ENCODE assay signal across 1 cellular context in the genomic region with DNA sequence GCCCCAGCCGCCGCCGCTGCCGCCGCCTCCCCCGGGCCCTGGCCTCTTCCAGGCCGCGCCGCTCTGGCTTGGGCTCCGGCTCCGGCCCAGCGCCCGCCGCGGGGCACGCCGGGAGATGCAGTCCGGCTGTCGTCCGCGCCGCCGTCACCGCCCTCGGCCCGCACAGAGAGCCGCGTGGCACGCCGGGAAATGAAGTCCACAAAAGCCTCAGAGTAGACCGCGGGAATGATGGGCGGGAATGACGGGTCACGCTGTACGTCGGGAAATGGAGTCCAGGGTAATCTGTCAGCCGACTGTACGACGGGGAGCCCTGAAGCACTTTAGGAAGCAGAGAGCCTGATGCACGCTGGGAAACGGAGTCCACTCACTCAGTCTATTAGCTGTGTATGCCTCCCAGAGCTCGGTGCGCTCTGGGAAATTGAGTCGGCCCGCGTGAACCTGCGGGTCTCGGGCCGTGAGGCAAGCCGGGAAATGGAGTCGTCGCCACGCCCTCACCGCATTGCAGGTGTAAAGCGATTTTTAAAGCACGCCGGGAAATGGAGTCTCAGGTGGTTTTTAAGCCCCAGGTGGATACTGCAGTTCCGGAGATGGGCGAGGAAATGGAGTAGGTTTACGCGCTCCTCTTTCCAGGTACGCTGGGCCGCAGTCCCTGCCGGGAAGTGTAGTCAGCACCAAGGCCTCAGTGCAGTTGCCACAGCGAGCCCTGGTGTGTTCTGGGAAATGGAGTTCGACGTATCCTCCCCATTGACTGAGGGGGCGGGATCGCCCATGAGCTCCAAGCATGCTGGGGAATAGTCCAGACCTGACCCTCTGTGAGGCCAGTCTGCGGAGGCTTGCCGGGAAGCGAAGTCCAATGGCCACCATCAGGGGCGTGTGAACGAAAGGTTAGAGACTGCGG.
TF ChIP-seq lines count a peak whose summit lies in the region.

TSS of gene GSK3A (minus strand) at position 91 of the 898 bp plus-strand sequence. CDS start 137 bp downstream, outside the sequence.

TF ChIP-seq in K562, 482 proteins besides CTCF, POLR2A, EP300 and RAD21 (continued from another document):
- TF ChIP-seq GMEB1 (CRISPR knock-in tag; IDR thresholded peaks at IDR 0.05) = peak; percentile 85
- TF ChIP-seq ZNF644 (tag; IDR thresholded peaks at IDR 0.05; ENCODE audit: low read depth) = peak; percentile 93
- peak; percentile 86 for TF ChIP-seq TAF9B (IDR thresholded peaks at IDR 0.05; ENCODE audit: partially characterized antibody)
- TF ChIP-seq ZKSCAN1 (IDR thresholded peaks at IDR 0.05; ENCODE audit: low read depth, low read length) = peak; percentile 48; the same call in 1 of the 2 replicates
